In genomic region chr13:110134801-110135200, GRCh38 we compare ENCODE assay signal across 10 cellular contexts.
A peak's percentile ranks its signal among the peaks of the same experiment; 100 is the strongest.
DNase-seq lines count a peak whose midpoint lies in the region; ATAC-seq and TF ChIP-seq lines count a peak whose summit lies in the region.
"Had no signal": no experiment of that assay in that cellular context is flagged by ENCODE, and none has a peak within 500 bp of the region (broad histone marks: within the 10 kb centered on the region; RNA-seq: fewer than 3 reads in every experiment).

No MANE protein-coding gene starts in this region.

- no peaks in the 10 kb centered on the region for H3K9me3 ChIP-seq in neural progenitor cell (ENCODE audit: low read depth)

- H3F3A ChIP-seq in GM23338 (replicated peaks; ENCODE audit: low read depth), result peaks cover 7% of the 10 kb centered on the region; the same call in 1 of the 2 replicates
- peaks cover 62% of the 10 kb centered on the region for H3F3A ChIP-seq in neural progenitor cell (ENCODE audit: low read depth)

- H3K27ac Mint-ChIP-seq in GM23338 (peak overlapping the region; percentile 43; the same call in 1 of the 2 replicates), neural progenitor cell (peak overlapping the region; percentile 93)

- TF ChIP-seq CTCF in GM23338 (conservative IDR thresholded peaks at IDR 0.05; ENCODE audit: low read depth in 2 of 2), result no peak
- no peak for TF ChIP-seq CTCF in neural progenitor cell (IDR thresholded peaks at IDR 0.05)
- TF ChIP-seq CTCF in foreskin keratinocyte (conservative IDR thresholded peaks at IDR 0.05), result no peak

- H3K4me1 Mint-ChIP-seq in GM23338, result peaks cover 55% of the 10 kb centered on the region
- peaks cover 69% of the 10 kb centered on the region for H3K4me1 Mint-ChIP-seq in neural progenitor cell

- peaks cover 26% of the 10 kb centered on the region for H3K27me3 ChIP-seq in GM23338 (ENCODE audit: insufficient read depth)
- no peaks in the 10 kb centered on the region for H3K27me3 ChIP-seq in neural progenitor cell
- no peaks in the 10 kb centered on the region for H3K27me3 ChIP-seq in foreskin keratinocyte

- no peak overlapping the region for H3K27ac ChIP-seq in GM23338 (ENCODE audit: low read depth)
- H3K27ac ChIP-seq in neural progenitor cell, result no peak overlapping the region
- no peak overlapping the region for H3K27ac ChIP-seq in foreskin keratinocyte

- no peak overlapping the region for H3K4me3 Mint-ChIP-seq in GM23338
- peak overlapping the region; percentile 21 for H3K4me3 Mint-ChIP-seq in neural progenitor cell

- H2AFZ ChIP-seq in GM23338, result no peak overlapping the region
- H2AFZ ChIP-seq in neural progenitor cell (replicated peaks), result peak overlapping the region; percentile 30

- no peaks in the 10 kb centered on the region for H3K9me3 Mint-ChIP-seq in GM23338
- no peaks in the 10 kb centered on the region for H3K9me3 Mint-ChIP-seq in neural progenitor cell

- H3K9me2 ChIP-seq in GM23338 (ENCODE audit: insufficient read depth), result no peaks in the 10 kb centered on the region

- H3K9ac ChIP-seq in neural progenitor cell, result no peak overlapping the region

- DNase-seq in GM23338 (ENCODE audit: low spot score), result peak; percentile 64
- peak; percentile 9 for DNase-seq in NCI-H748 treated with DMSO at 0.1 percent for 48 hours (lab: John Stamatoyannopoulos, UW)
- DNase-seq in fibroblast of peridontal ligament (ENCODE audit: extremely low read depth), result peak; percentile 12
- DNase-seq in neural progenitor cell (ENCODE audit: low spot score), result no peak
- no peak for DNase-seq in foreskin keratinocyte
- no peak for DNase-seq in activated naive CD4-positive, alpha-beta T cell (lab: John Stamatoyannopoulos, UW)
- DNase-seq: NCI-H1048, NCI-H774 had no signal

- H3K79me2 ChIP-seq in GM23338 (replicated peaks; ENCODE audit: insufficient read depth) (no peaks in the 10 kb centered on the region), neural progenitor cell (ENCODE audit: low read depth) (no peaks in the 10 kb centered on the region)

- H3K36me3 Mint-ChIP-seq in GM23338 (ENCODE audit: low read depth) (no peaks in the 10 kb centered on the region), neural progenitor cell (no peaks in the 10 kb centered on the region)

- H3K4me2 ChIP-seq in GM23338, result peak overlapping the region; percentile 49
- H3K4me2 ChIP-seq in neural progenitor cell, result peak overlapping the region; percentile 28

- no peak overlapping the region for H3K4me3 ChIP-seq in GM23338
- H3K4me3 ChIP-seq in neural progenitor cell, result no peak overlapping the region

- H3K36me3 ChIP-seq in GM23338 (ENCODE audit: insufficient read depth) (no peaks in the 10 kb centered on the region), neural progenitor cell (no peaks in the 10 kb centered on the region)

- peaks cover 18% of the 10 kb centered on the region for H3K27me3 Mint-ChIP-seq in GM23338 (ENCODE audit: insufficient read depth, low read depth, poor library complexity)
- H3K27me3 Mint-ChIP-seq in neural progenitor cell (ENCODE audit: insufficient read depth, low read depth), result peaks cover 21% of the 10 kb centered on the region

- ATAC-seq in GM23338 (no peak), foreskin keratinocyte (no peak), HG03469 (IDR thresholded peaks at IDR 0.05; ENCODE audit: unreplicated experiment) (no peak), GM18511 (IDR thresholded peaks at IDR 0.05; ENCODE audit: unreplicated experiment) (no peak)

- H4K20me1 ChIP-seq in GM23338 (replicated peaks; ENCODE audit: insufficient read depth) (no peaks in the 10 kb centered on the region), neural progenitor cell (ENCODE audit: low read depth) (no peaks in the 10 kb centered on the region)

- H3K4me1 ChIP-seq in GM23338 (ENCODE audit: insufficient read depth), result peaks cover 41% of the 10 kb centered on the region
- peaks cover 76% of the 10 kb centered on the region for H3K4me1 ChIP-seq in neural progenitor cell
- H3K4me1 ChIP-seq in foreskin keratinocyte, result no peaks in the 10 kb centered on the region

TF ChIP-seq in GM23338, 12 proteins besides CTCF, POLR2A, EP300 and RAD21:
- TF ChIP-seq ETS1 (IDR thresholded peaks at IDR 0.05) (no peak), NANOG (IDR thresholded peaks at IDR 0.05; ENCODE audit: borderline replicate concordance) (no peak), STAT1 (IDR thresholded peaks at IDR 0.05; ENCODE audit: unreplicated experiment) (no peak), EZH2phosphoT487 (IDR thresholded peaks at IDR 0.05; ENCODE audit: unreplicated experiment) (no peak), CREB1 (CRISPR knock-in tag; IDR thresholded peaks at IDR 0.05; ENCODE audit: low read depth) (no peak), EZH2 (IDR thresholded peaks at IDR 0.05; ENCODE audit: low read depth, unreplicated experiment) (no peak)

Comparison
In these comparisons a context has a peak if more than half of its experiments do, and no peak if none do; other contexts are left out.
1. DNase-seq: peak in GM23338 (single experiment), NCI-H748 treated with DMSO at 0.1 percent for 48 hours (single experiment) and fibroblast of peridontal ligament (single experiment); none in neural progenitor cell (single experiment), foreskin keratinocyte (0 of 2) and activated naive CD4-positive, alpha-beta T cell (0 of 4).